Comparison of ENCODE assay signal across 15 cellular contexts in genomic region chr17:2692781-2693135, GRCh38. TPM values are rescaled to one million over a fixed set of nuclear protein-coding genes. Genes with fewer than 3 reads are reported as not detected.
A peak's percentile ranks its signal among the peaks of the same experiment; 100 is the strongest.
DNase-seq lines count a peak whose midpoint lies in the region; ATAC-seq and TF ChIP-seq lines count a peak whose summit lies in the region.
"Had no signal": no experiment of that assay in that cellular context is flagged by ENCODE, and none has a peak within 500 bp of the region (broad histone marks: within the 10 kb centered on the region; RNA-seq: fewer than 3 reads in every experiment).

No MANE protein-coding gene starts in this region.

- no peaks in the 10 kb centered on the region for H3K36me3 Mint-ChIP-seq in natural killer cell
- no peaks in the 10 kb centered on the region for H3K36me3 Mint-ChIP-seq in natural killer cell treated with Interleukin-12 subunit alpha and Interleukin-12 subunit beta and Interleukin-15 and Interleukin-18, amount 100 ng/mL, for 72 hours
- peaks cover 18% of the 10 kb centered on the region for H3K36me3 Mint-ChIP-seq in GM23338 (ENCODE audit: low read depth)
- no peaks in the 10 kb centered on the region for H3K36me3 Mint-ChIP-seq in glutamatergic neuron (ENCODE audit: unreplicated experiment)

- H3K27ac ChIP-seq in GM23338 (ENCODE audit: low read depth) = no peak overlapping the region
- H3K27ac ChIP-seq: BLaER1 treated with 17β-estradiol and CSF1 and Interleukin-3, amounts not matched to agents 10 nM and 100 nM had no signal

- H3K4me3 Mint-ChIP-seq in natural killer cell (peak overlapping the region; percentile 71), GM23338 (no peak overlapping the region), glutamatergic neuron (ENCODE audit: unreplicated experiment) (no peak overlapping the region)
- H3K4me3 Mint-ChIP-seq in natural killer cell treated with Interleukin-12 subunit alpha and Interleukin-12 subunit beta and Interleukin-15 and Interleukin-18, amount 100 ng/mL, for 72 hours = no peak overlapping the region

- peaks cover 5% of the 10 kb centered on the region for H4K20me1 ChIP-seq in GM23338 (replicated peaks; ENCODE audit: insufficient read depth)

- ATAC-seq in natural killer cell (no peak), GM23338 (peak; percentile 2; the same call in 1 of the 3 replicates), HG03342 (IDR thresholded peaks at IDR 0.05; ENCODE audit: unreplicated experiment) (no peak)
- ATAC-seq in natural killer cell treated with Interleukin-12 subunit alpha and Interleukin-12 subunit beta and Interleukin-15 and Interleukin-18, amount 100 ng/mL, for 72 hours = no peak

- H3K79me2 ChIP-seq in GM23338 (replicated peaks; ENCODE audit: insufficient read depth) = no peaks in the 10 kb centered on the region

- H3K27me3 Mint-ChIP-seq in natural killer cell (ENCODE audit: low read depth in 2 of 2) (no peaks in the 10 kb centered on the region), GM23338 (ENCODE audit: insufficient read depth, low read depth, poor library complexity) (peaks cover 18% of the 10 kb centered on the region), glutamatergic neuron (ENCODE audit: unreplicated experiment) (peaks cover 14% of the 10 kb centered on the region)
- H3K27me3 Mint-ChIP-seq in natural killer cell treated with Interleukin-12 subunit alpha and Interleukin-12 subunit beta and Interleukin-15 and Interleukin-18, amount 100 ng/mL, for 72 hours = no peaks in the 10 kb centered on the region

- peak; percentile 15 for DNase-seq in natural killer cell
- no peak for DNase-seq in natural killer cell treated with Interleukin-12 subunit alpha and Interleukin-12 subunit beta and Interleukin-15 and Interleukin-18, amount 100 ng/mL, for 72 hours (ENCODE audit: low spot score)
- DNase-seq in GM23338 (ENCODE audit: low spot score) = no peak
- DNase-seq in iPS-NIHi11 (ENCODE audit: low spot score) = peak; percentile 10
- DNase-seq in ureter (ENCODE audit: low spot score) = peak; percentile 34
- no peak for DNase-seq in DMS153 treated with DMSO at 0.1 percent for 48 hours (lab: John Stamatoyannopoulos, UW; ENCODE audit: unreplicated experiment)
- DNase-seq in glutamatergic neuron = no peak
- DNase-seq: Kasumi-1, NCI-H187 treated with DMSO at 0.1 percent for 48 hours, NCI-H2171, NCI-H510A, NCI-H82, SHP77 treated with DMSO at 0.1 percent for 48 hours had no signal

- peaks cover 4 to 24% of the 10 kb centered on the region in 2 donors for H3K4me1 Mint-ChIP-seq in natural killer cell
- H3K4me1 Mint-ChIP-seq in natural killer cell treated with Interleukin-12 subunit alpha and Interleukin-12 subunit beta and Interleukin-15 and Interleukin-18, amount 100 ng/mL, for 72 hours (ENCODE audit: low read depth in 2 of 2) = peaks cover 6 to 15% of the 10 kb centered on the region in 2 donors
- peaks cover 7% of the 10 kb centered on the region; the same call in 2 of the 3 replicates for H3K4me1 Mint-ChIP-seq in GM23338
- peaks cover 14% of the 10 kb centered on the region for H3K4me1 Mint-ChIP-seq in glutamatergic neuron (ENCODE audit: low read depth, unreplicated experiment)

- intact Hi-C loops in natural killer cell (cut with micrococcal nuclease) = no loop called here

- H3K4me1 ChIP-seq in GM23338 (ENCODE audit: insufficient read depth) = peaks cover 5% of the 10 kb centered on the region; the same call in 1 of the 2 replicates

- no peaks in the 10 kb centered on the region for H3K27me3 ChIP-seq in GM23338 (ENCODE audit: insufficient read depth)
- H3K27me3 ChIP-seq: BLaER1 treated with 17β-estradiol and CSF1 and Interleukin-3, amounts not matched to agents 10 nM and 100 nM had no signal

- no peaks in the 10 kb centered on the region for H3K9me3 Mint-ChIP-seq in natural killer cell
- no peaks in the 10 kb centered on the region for H3K9me3 Mint-ChIP-seq in natural killer cell treated with Interleukin-12 subunit alpha and Interleukin-12 subunit beta and Interleukin-15 and Interleukin-18, amount 100 ng/mL, for 72 hours
- no peaks in the 10 kb centered on the region for H3K9me3 Mint-ChIP-seq in GM23338
- peaks cover 24% of the 10 kb centered on the region for H3K9me3 Mint-ChIP-seq in glutamatergic neuron (ENCODE audit: unreplicated experiment)

- H3K4me2 ChIP-seq in GM23338 = peak overlapping the region; percentile 81; the same call in 1 of the 2 replicates

- no peaks in the 10 kb centered on the region for H3K36me3 ChIP-seq in GM23338 (ENCODE audit: insufficient read depth)

- peaks cover 16% of the 10 kb centered on the region for H3F3A ChIP-seq in GM23338 (replicated peaks; ENCODE audit: low read depth)

- H2AFZ ChIP-seq in GM23338 = no peak overlapping the region

- TF ChIP-seq CTCF in natural killer cell (IDR thresholded peaks at IDR 0.05) = no peak
- TF ChIP-seq CTCF in GM23338 (conservative IDR thresholded peaks at IDR 0.05; ENCODE audit: low read depth in 2 of 2) = no peak
- TF ChIP-seq CTCF in glutamatergic neuron (IDR thresholded peaks at IDR 0.05; ENCODE audit: partially characterized antibody, unreplicated experiment) = no peak

- no peaks in the 10 kb centered on the region for H3K9me2 ChIP-seq in GM23338 (ENCODE audit: insufficient read depth)

- H3K27ac Mint-ChIP-seq in natural killer cell = peak overlapping the region in 1 of 2 donors; percentile 77
- H3K27ac Mint-ChIP-seq in natural killer cell treated with Interleukin-12 subunit alpha and Interleukin-12 subunit beta and Interleukin-15 and Interleukin-18, amount 100 ng/mL, for 72 hours = no peak overlapping the region
- H3K27ac Mint-ChIP-seq in GM23338 = no peak overlapping the region
- H3K27ac Mint-ChIP-seq in glutamatergic neuron (ENCODE audit: unreplicated experiment) = no peak overlapping the region

- peak overlapping the region; percentile 54; the same call in 1 of the 2 replicates for H3K4me3 ChIP-seq in GM23338
- H3K4me3 ChIP-seq: BLaER1 treated with 17β-estradiol and CSF1 and Interleukin-3, amounts not matched to agents 10 nM and 100 nM had no signal

TF ChIP-seq in GM23338, 12 proteins besides CTCF, POLR2A, EP300 and RAD21:
- TF ChIP-seq JUNB (IDR thresholded peaks at IDR 0.05; ENCODE audit: unreplicated experiment) (no peak), NANOG (IDR thresholded peaks at IDR 0.05; ENCODE audit: borderline replicate concordance) (no peak), ETS1 (IDR thresholded peaks at IDR 0.05) (no peak), POLR2AphosphoS5 (IDR thresholded peaks at IDR 0.05; ENCODE audit: low read depth) (no peak), STAT1 (IDR thresholded peaks at IDR 0.05; ENCODE audit: unreplicated experiment) (no peak), EZH2 (IDR thresholded peaks at IDR 0.05; ENCODE audit: low read depth, unreplicated experiment) (no peak), REST (IDR thresholded peaks at IDR 0.05; ENCODE audit: unreplicated experiment) (no peak), ZNF114 (CRISPR knock-in tag; IDR thresholded peaks at IDR 0.05) (no peak)

RNA-seq across cellular contexts. Expression of gene CLUH, which starts 18.8 kb away (rescaled TPM):
- total RNA-seq in natural killer cell (10 to 100 TPM; 34.6 to 43.5 (median 42.1) TPM), ureter (176 TPM), glutamatergic neuron (ENCODE audit: unreplicated experiment) (39.1 TPM)
- 100 to 1,000 TPM in 1 of 2 donors, 10 to 100 TPM in 1; 65.7 to 195 TPM for total RNA-seq in natural killer cell treated with Interleukin-12 subunit alpha and Interleukin-12 subunit beta and Interleukin-15 and Interleukin-18, amount 100 ng/mL, for 72 hours
- total RNA-seq in GM23338 (2014; rRNA removed; shearing (Covaris generic)) = 86.1 and 90.0 TPM in 2 replicates
- polyA plus RNA-seq in GM23338 (2016; fragmentation: Nextera tagmentation; extraction: Ambion mirVana) = 23.5 and 24.2 TPM in 2 replicates

RNA-seq across cellular contexts. Expression of gene CCDC92B, which starts 56.7 kb away (rescaled TPM):
- total RNA-seq in natural killer cell (not detected), ureter (1.0 TPM), glutamatergic neuron (ENCODE audit: unreplicated experiment) (19.0 TPM)
- total RNA-seq in natural killer cell treated with Interleukin-12 subunit alpha and Interleukin-12 subunit beta and Interleukin-15 and Interleukin-18, amount 100 ng/mL, for 72 hours = not detected
- 8.4 and 9.1 TPM in 2 replicates for total RNA-seq in GM23338 (2014; rRNA removed; shearing (Covaris generic))
- polyA plus RNA-seq in GM23338 (2016; fragmentation: Nextera tagmentation; extraction: Ambion mirVana) = 4.8 and 5.7 TPM in 2 replicates

Comparison
In these comparisons a context has a peak if more than half of its experiments do, and no peak if none do; other contexts are left out.
1. DNase-seq: peak in natural killer cell (single experiment), iPS-NIHi11 (single experiment) and ureter (single experiment); none in natural killer cell treated with Interleukin-12 subunit alpha and Interleukin-12 subunit beta and Interleukin-15 and Interleukin-18, amount 100 ng/mL, for 72 hours (single experiment), GM23338 (single experiment), DMS153 treated with DMSO at 0.1 percent for 48 hours (single experiment) and glutamatergic neuron (single experiment).